20 cellular contexts compared by ENCODE assay signal in genomic region chr3:81393251-81393650, GRCh38.
DNase-seq lines count a peak whose midpoint lies in the region; ATAC-seq, FAIRE-seq and TF ChIP-seq lines count a peak whose summit lies in the region.
"Had no signal": no experiment of that assay in that cellular context is flagged by ENCODE, and none has a peak within 500 bp of the region (broad histone marks: within the 10 kb centered on the region; RNA-seq: fewer than 3 reads in every experiment).

No MANE protein-coding gene starts in this region.

- H3K23ac ChIP-seq in H1 (ENCODE audit: insufficient read length), result peak overlapping the region; percentile 52

- H3K27ac Mint-ChIP-seq in CD8-positive, alpha-beta T cell, result no peak overlapping the region
- H3K27ac Mint-ChIP-seq: IgD-negative memory B cell had no signal

- H2BK12ac ChIP-seq in H1 (ENCODE audit: low read depth, low read length), result no peak overlapping the region

- no peak for TF ChIP-seq EP300 in H1 (IDR thresholded peaks at IDR 0.05; ENCODE audit: borderline replicate concordance in 1 of 2, low read depth in 2 of 2, low read length in 2 of 2)

- H4K8ac ChIP-seq in H1 (ENCODE audit: extremely low read depth, insufficient read depth, low read length), result no peak overlapping the region

- TF ChIP-seq CTCF in H1 (IDR thresholded peaks at IDR 0.05; ENCODE audit: control extremely low read depth in 1 of 3, insufficient read depth in 1 of 3, low read depth in 1 of 3, low read length in 3 of 3), result no peak
- no peak for TF ChIP-seq CTCF in CD8-positive, alpha-beta T cell (IDR thresholded peaks at IDR 0.05)

- H3K14ac ChIP-seq in H1 (ENCODE audit: insufficient read length), result no peak overlapping the region

- H3K27ac ChIP-seq in SK-N-MC, result peak overlapping the region; percentile 68
- no peak overlapping the region for H3K27ac ChIP-seq in H1 (ENCODE audit: low read depth, low read length)
- H3K27ac ChIP-seq in CD8-positive, alpha-beta T cell (ENCODE audit: low read depth, low read length), result no peak overlapping the region
- H3K27ac ChIP-seq: C4-2B, Peyer's patch had no signal

- no peaks in the 10 kb centered on the region for H3K27me3 Mint-ChIP-seq in CD8-positive, alpha-beta T cell (ENCODE audit: low read depth)
- H3K27me3 Mint-ChIP-seq: IgD-negative memory B cell had no signal

- H4K91ac ChIP-seq in H1 (replicated peaks; ENCODE audit: insufficient read length, low read length), result no peak overlapping the region

- H3K36me3 ChIP-seq in SK-N-MC (ENCODE audit: insufficient read depth, low read length) (no peaks in the 10 kb centered on the region), H1 (ENCODE audit: control insufficient read depth in 2 of 4, insufficient read depth in 4 of 4, low read length in 3 of 4) (no peaks in the 10 kb centered on the region)
- no peaks in the 10 kb centered on the region for H3K36me3 ChIP-seq in CD8-positive, alpha-beta T cell (ENCODE audit: insufficient read depth, low read length)
- H3K36me3 ChIP-seq: HAP-1, MG63, Peyer's patch had no signal

- CTCF ChIA-PET in H1 (lab: Charles Lee; ENCODE audit: partially characterized antibody), result interaction anchor here (0.7 to 1.4 kb wide), 2 partner anchors 26 to 166 kb away, joined by 3 read pairs; no protein-coding TSS in a partner anchor
- CTCF ChIA-PET in CD8-positive, alpha-beta T cell (lab: Charles Lee), result no interaction called here

- H3K4me1 Mint-ChIP-seq in CD8-positive, alpha-beta T cell (ENCODE audit: low read depth), result no peaks in the 10 kb centered on the region
- H3K4me1 Mint-ChIP-seq: IgD-negative memory B cell had no signal

- H3K79me2 ChIP-seq in H1 (ENCODE audit: control insufficient read depth in 1 of 2, insufficient read depth in 2 of 2, low read length in 2 of 2), result no peaks in the 10 kb centered on the region

- H3K9me3 Mint-ChIP-seq in CD8-positive, alpha-beta T cell, result no peaks in the 10 kb centered on the region

- no peak overlapping the region for H2BK5ac ChIP-seq in H1 (ENCODE audit: low read depth, low read length)

- H3K4me3 ChIP-seq in SK-N-MC (peak overlapping the region; percentile 25; the same call in 1 of the 2 replicates), H1 (ENCODE audit: extremely low read depth in 1 of 4, insufficient read depth in 2 of 4, low read depth in 3 of 4, low read length in 4 of 4) (no peak overlapping the region)
- H3K4me3 ChIP-seq in CD8-positive, alpha-beta T cell (ENCODE audit: low read depth, low read length), result no peak overlapping the region
- H3K4me3 ChIP-seq: HAP-1, MG63, Peyer's patch had no signal

- no peak for FAIRE-seq in H1 (lab: Jason Lieb, UNC)

- POLR2A ChIA-PET in H1 (lab: Charles Lee; ENCODE audit: partially characterized antibody), result no interaction called here
- POLR2A ChIA-PET in CD8-positive, alpha-beta T cell (lab: Charles Lee), result no interaction called here

- no peaks in the 10 kb centered on the region for H3K4me1 ChIP-seq in H1 (replicated peaks in 1 of 4; ENCODE audit: control insufficient read depth in 3 of 4, insufficient read depth in 4 of 4, low read length in 3 of 4)
- H3K4me1 ChIP-seq in CD8-positive, alpha-beta T cell (ENCODE audit: insufficient read depth, low read length), result no peaks in the 10 kb centered on the region
- H3K4me1 ChIP-seq: Peyer's patch had no signal

- no peak overlapping the region for H3K4me3 Mint-ChIP-seq in CD8-positive, alpha-beta T cell
- H3K4me3 Mint-ChIP-seq: IgD-negative memory B cell had no signal

- no peak for TF ChIP-seq RAD21 in H1 (IDR thresholded peaks at IDR 0.05 in 1 of 2, conservative IDR thresholded peaks at IDR 0.05 in 1 of 2; ENCODE audit: low read depth in 2 of 2, low read length in 2 of 2)

- ATAC-seq in CD8-positive, alpha-beta T cell, result no peak

- H3K23me2 ChIP-seq in H1 (ENCODE audit: low read depth, low read length), result no peaks in the 10 kb centered on the region

- no peaks in the 10 kb centered on the region for H3K9me3 ChIP-seq in SK-N-MC (ENCODE audit: low read depth, low read length)
- no peaks in the 10 kb centered on the region; a peak in 1 of 4 replicates for H3K9me3 ChIP-seq in H1 (ENCODE audit: insufficient read depth in 2 of 2, low read depth in 1 of 2, low read length in 1 of 2)
- H3K9me3 ChIP-seq in CD8-positive, alpha-beta T cell (ENCODE audit: low read length), result no peaks in the 10 kb centered on the region
- H3K9me3 ChIP-seq: HAP-1, MG63, Peyer's patch had no signal

- intact Hi-C loops in CD8-positive, alpha-beta T cell (cut with DNase I, micrococcal nuclease), result no loop called here

- H3K36me3 Mint-ChIP-seq in CD8-positive, alpha-beta T cell, result no peaks in the 10 kb centered on the region
- H3K36me3 Mint-ChIP-seq: IgD-negative memory B cell had no signal

- no peak overlapping the region for H2BK15ac ChIP-seq in H1 (ENCODE audit: low read length)

- no peaks in the 10 kb centered on the region for H4K20me1 ChIP-seq in H1 (replicated peaks in 1 of 2; ENCODE audit: control insufficient read depth in 1 of 2, insufficient read depth in 2 of 2, low read length in 2 of 2)

- no peaks in the 10 kb centered on the region for H3K27me3 ChIP-seq in H1 (replicated peaks in 1 of 4; ENCODE audit: control insufficient read depth in 3 of 4, extremely low read depth in 1 of 4, insufficient read depth in 3 of 4, low read length in 3 of 4)
- no peaks in the 10 kb centered on the region for H3K27me3 ChIP-seq in CD8-positive, alpha-beta T cell (ENCODE audit: insufficient read depth, low read length)
- H3K27me3 ChIP-seq: MG63, Peyer's patch had no signal

- H2BK20ac ChIP-seq in H1 (ENCODE audit: low read length), result no peak overlapping the region

- no peak overlapping the region for H4K5ac ChIP-seq in H1 (ENCODE audit: insufficient read length, low read depth, low read length)

- no peak overlapping the region for H2AFZ ChIP-seq in H1 (ENCODE audit: low read length)

- no peak overlapping the region for H3K18ac ChIP-seq in H1 (ENCODE audit: extremely low read depth, low read length)

- no peaks in the 10 kb centered on the region for H3K79me1 ChIP-seq in H1 (ENCODE audit: low read depth, low read length)

- WGBS in H1 (ENCODE audit: extremely low coverage in 1 of 2, insufficient coverage in 1 of 2, insufficient read length in 1 of 2, insufficient replicate concordance in 2 of 2, low coverage in 1 of 2, low lambda C conversion rate in 2 of 2, missing lambda C conversion rate in 1 of 2), 2 experiments, result 89% methylated on average over 1 of the region's 1 CpG; no CpG with 5 or more reads in 1 of the 2 experiments

- no peak overlapping the region for H2AK5ac ChIP-seq in H1 (ENCODE audit: low read depth, low read length)

- no peak overlapping the region for H3K4me2 ChIP-seq in H1 (ENCODE audit: insufficient read depth in 1 of 2, low read depth in 2 of 2, low read length in 2 of 2)

- no peak for TF ChIP-seq POLR2A in H1 (IDR thresholded peaks at IDR 0.05; ENCODE audit: control extremely low read depth in 1 of 2, low read depth in 2 of 2, low read length in 2 of 2)

- H3K9ac ChIP-seq in SK-N-MC (ENCODE audit: insufficient read length) (no peak overlapping the region), H1 (replicated peaks in 1 of 4; ENCODE audit: extremely low read depth in 1 of 4, low read depth in 3 of 4, low read length in 3 of 4) (no peak overlapping the region)

- H2BK120ac ChIP-seq in H1 (replicated peaks; ENCODE audit: low read depth, low read length), result no peak overlapping the region

- H3K4ac ChIP-seq in H1 (replicated peaks; ENCODE audit: insufficient read length, low read depth, low read length), result no peak overlapping the region

- DNase-seq in NCI-H1048 (lab: John Stamatoyannopoulos, UW) (peak; percentile 81), SK-N-MC (ENCODE audit: low read depth, low spot score) (peak; percentile 64), H1 (ENCODE audit: low read depth in 1 of 2, low spot score in 2 of 2) (no peak), stromal cell of bone marrow (ENCODE audit: low read depth) (peak; percentile 3), NCI-H748 treated with DMSO at 0.1 percent for 48 hours (lab: John Stamatoyannopoulos, UW) (no peak)
- no peak for DNase-seq in CD8-positive, alpha-beta T cell
- DNase-seq in stimulated activated CD4-positive, alpha-beta T cell treated with anti-CD3 and anti-CD28 coated beads, Interleukin-2, amount 100 ng/mL, for 24 hours, result no peak
- DNase-seq: ACHN; AML-193; GDM1; Karpas-422; MG63; NCI-H1105; NCI-H2227 treated with DMSO at 0.1 percent for 48 hours; NCI-H524; NK-92 treated with Interleukin-12 subunit alpha and Interleukin-12 subunit beta, amount 100 ng/mL, for 24 hours; Peyer's patch had no signal

- H3K56ac ChIP-seq in H1 (replicated peaks; ENCODE audit: insufficient read length, low read depth, low read length), result no peak overlapping the region

TF ChIP-seq in H1, 55 proteins besides CTCF, POLR2A, EP300 and RAD21:
- TF ChIP-seq CHD1 (IDR thresholded peaks at IDR 0.05; ENCODE audit: low read depth, low read length), result no peak
- TF ChIP-seq SAP30 (IDR thresholded peaks at IDR 0.05; ENCODE audit: insufficient read depth, insufficient replicate concordance, low read length), result no peak
- no peak for TF ChIP-seq RNF2 (IDR thresholded peaks at IDR 0.05; ENCODE audit: borderline replicate concordance, low read depth, low read length, missing control alignments, poor library complexity, severe bottlenecking)
- no peak for TF ChIP-seq CHD2 (IDR thresholded peaks at IDR 0.05; ENCODE audit: low read length)
- TF ChIP-seq, protein P1, sequence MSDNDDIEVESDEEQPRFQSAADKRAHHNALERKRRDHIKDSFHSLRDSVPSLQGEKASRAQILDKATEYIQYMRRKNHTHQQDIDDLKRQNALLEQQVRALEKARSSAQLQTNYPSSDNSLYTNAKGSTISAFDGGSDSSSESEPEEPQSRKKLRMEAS (IDR thresholded peaks at IDR 0.05), result no peak
- no peak for TF ChIP-seq TCF12 (IDR thresholded peaks at IDR 0.05; ENCODE audit: low read depth, low read length)
- TF ChIP-seq SUZ12 (IDR thresholded peaks at IDR 0.05; ENCODE audit: low read length), result no peak
- TF ChIP-seq E2F6 (IDR thresholded peaks at IDR 0.05), result no peak
- no peak for TF ChIP-seq NANOG (IDR thresholded peaks at IDR 0.05; ENCODE audit: insufficient read depth, low read depth, low read length, poor library complexity, severe bottlenecking)
- TF ChIP-seq TAF1 (IDR thresholded peaks at IDR 0.05; ENCODE audit: low read depth, low read length), result no peak
TF ChIP-seq in H1: peak in this region for 0.

Comparison
In these comparisons a context has a peak if more than half of its experiments do, and no peak if none do; other contexts are left out.
1. DNase-seq: peak in NCI-H1048 (single experiment), SK-N-MC (single experiment) and stromal cell of bone marrow (single experiment); none in H1 (0 of 2), CD8-positive, alpha-beta T cell (0 of 7), NCI-H748 treated with DMSO at 0.1 percent for 48 hours (single experiment) and stimulated activated CD4-positive, alpha-beta T cell treated with anti-CD3 and anti-CD28 coated beads, Interleukin-2, amount 100 ng/mL, for 24 hours (0 of 2).